ENCODE assay signal across 8 cellular contexts in genomic region chr6:30259140-30260035, GRCh38. TPM values are rescaled to one million over a fixed set of nuclear protein-coding genes. Genes with fewer than 3 reads are reported as not detected.
A peak's percentile ranks its signal among the peaks of the same experiment; 100 is the strongest.
DNase-seq lines count a peak whose midpoint lies in the region; ATAC-seq, FAIRE-seq and TF ChIP-seq lines count a peak whose summit lies in the region.

No MANE protein-coding gene starts in this region.

- no peaks in the 10 kb centered on the region for H3K9me3 ChIP-seq in HUES6 (ENCODE audit: control insufficient read depth, insufficient read depth, low read depth, low read length)
- no peaks in the 10 kb centered on the region for H3K9me3 ChIP-seq in cardiac muscle cell (ENCODE audit: low read depth)
- H3K9me3 ChIP-seq in pancreas, result no peaks in the 10 kb centered on the region
- H3K9me3 ChIP-seq in tibial nerve, result no peaks in the 10 kb centered on the region

- intact Hi-C loops in pancreas (cut with DNase I), result no loop called here

- peak overlapping the region; percentile 84 for H3K4me3 ChIP-seq in HUES6 (ENCODE audit: low read depth, low read length)
- peak overlapping the region; percentile 82 for H3K4me3 ChIP-seq in cardiac muscle cell
- H3K4me3 ChIP-seq in pancreas, result peak overlapping the region; percentile 56 to 98 (median 80)
- peak overlapping the region; percentile 53 to 99 (median 87) for H3K4me3 ChIP-seq in tibial nerve

- no peak overlapping the region for H3K27ac ChIP-seq in HUES6 (ENCODE audit: low read depth, low read length)
- no peak overlapping the region for H3K27ac ChIP-seq in cardiac muscle cell
- peak overlapping the region in 2 of 4 donors; percentile 46 to 62 for H3K27ac ChIP-seq in pancreas
- peak overlapping the region in 3 of 4 donors; percentile 77 to 88 (median 81) for H3K27ac ChIP-seq in tibial nerve

- TF ChIP-seq EP300 in tibial nerve (IDR thresholded peaks at IDR 0.05), result no peak

- peaks cover 7% of the 10 kb centered on the region; the same call in 1 of the 2 replicates for H3K4me1 ChIP-seq in HUES6 (ENCODE audit: control insufficient read depth, insufficient read depth, low read length)
- H3K4me1 ChIP-seq in cardiac muscle cell (ENCODE audit: low read depth), result no peaks in the 10 kb centered on the region
- no peaks in the 10 kb centered on the region for H3K4me1 ChIP-seq in pancreas
- peaks cover 0 to 13% (median 3%) of the 10 kb centered on the region in 4 donors for H3K4me1 ChIP-seq in tibial nerve

- peak in 1 of 2 donors; percentile 14 for TF ChIP-seq POLR2A in tibial nerve (IDR thresholded peaks at IDR 0.05)

- no peak for FAIRE-seq in pancreas (lab: Jason Lieb, UNC)

- H3K27ac Mint-ChIP-seq in activated naive CD8-positive, alpha-beta T cell treated with anti-CD3 and anti-CD28 coated beads for 36 hours, result peak overlapping the region; percentile 83

- peaks cover 15% of the 10 kb centered on the region for H3K4me1 Mint-ChIP-seq in activated naive CD8-positive, alpha-beta T cell treated with anti-CD3 and anti-CD28 coated beads for 36 hours

- peaks cover 8% of the 10 kb centered on the region; the same call in 1 of the 2 replicates for H3K36me3 ChIP-seq in HUES6 (ENCODE audit: control insufficient read depth, insufficient read depth, low read length)
- H3K36me3 ChIP-seq in cardiac muscle cell, result no peaks in the 10 kb centered on the region
- H3K36me3 ChIP-seq in pancreas, result no peaks in the 10 kb centered on the region
- H3K36me3 ChIP-seq in tibial nerve, result no peaks in the 10 kb centered on the region

- 1 to 4% methylated on average over 56 of the region's 56 CpGs for WGBS in pancreas, 2 donors
- 0 to 1% methylated on average over 33 to 50 of the region's 56 CpGs for WGBS in tibial nerve, 2 donors

- H3K27me3 ChIP-seq in HUES6 (ENCODE audit: control insufficient read depth, insufficient read depth, low read length), result peaks cover 16% of the 10 kb centered on the region
- H3K27me3 ChIP-seq in cardiac muscle cell, result peaks cover 19% of the 10 kb centered on the region
- H3K27me3 ChIP-seq in pancreas, result no peaks in the 10 kb centered on the region
- no peaks in the 10 kb centered on the region for H3K27me3 ChIP-seq in tibial nerve

- peaks cover 6% of the 10 kb centered on the region for H3K36me3 Mint-ChIP-seq in activated naive CD8-positive, alpha-beta T cell treated with anti-CD3 and anti-CD28 coated beads for 36 hours

- DNase-seq in DMS 273 (lab: John Stamatoyannopoulos, UW; ENCODE audit: unreplicated experiment) (peak; percentile 92), cardiac muscle cell (ENCODE audit: low read depth in 1 of 2, low spot score in 1 of 2) (peak; percentile 78 to 85), pancreas (peak; percentile 59 to 78 (median 72)), tibial nerve (ENCODE audit: low spot score in 2 of 2) (peak; percentile 44 to 63)
- DNase-seq in activated naive CD8-positive, alpha-beta T cell treated with anti-CD3 and anti-CD28 coated beads for 36 hours, result peak; percentile 57

- ATAC-seq in GM21381 (IDR thresholded peaks at IDR 0.05; ENCODE audit: unreplicated experiment) (peak; percentile 85), SK-N-SH treated with all-trans-retinoic acid at 6 μM for 48 hours (peak; percentile 97), pancreas (peak; percentile 96 to 98 (median 98))

- TF ChIP-seq CTCF in cardiac muscle cell (IDR thresholded peaks at IDR 0.05; ENCODE audit: low read depth, low read length) (peak; percentile 45), pancreas (IDR thresholded peaks at IDR 0.05) (no peak), tibial nerve (IDR thresholded peaks at IDR 0.05) (peak in 3 of 5 experiments; percentile 26 to 44 (median 40))

- peak overlapping the region; percentile 52 for H3K9ac ChIP-seq in HUES6 (ENCODE audit: low read length)

- H3K9me3 Mint-ChIP-seq in activated naive CD8-positive, alpha-beta T cell treated with anti-CD3 and anti-CD28 coated beads for 36 hours, result no peaks in the 10 kb centered on the region

- peak overlapping the region; percentile 83 for H3K4me3 Mint-ChIP-seq in activated naive CD8-positive, alpha-beta T cell treated with anti-CD3 and anti-CD28 coated beads for 36 hours

- peaks cover 21% of the 10 kb centered on the region for H3K27me3 Mint-ChIP-seq in activated naive CD8-positive, alpha-beta T cell treated with anti-CD3 and anti-CD28 coated beads for 36 hours

TF ChIP-seq in SK-N-SH treated with all-trans-retinoic acid at 6 μM for 48 hours, 23 proteins besides CTCF, POLR2A, EP300 and RAD21:
- TF ChIP-seq ISL1 (CRISPR knock-in tag; IDR thresholded peaks at IDR 0.05) (no peak), TCF4 (CRISPR knock-in tag; IDR thresholded peaks at IDR 0.05; ENCODE audit: borderline replicate concordance) (no peak), GLIS3 (CRISPR knock-in tag; IDR thresholded peaks at IDR 0.05) (no peak), RARB (CRISPR knock-in tag; IDR thresholded peaks at IDR 0.05) (no peak), SNAI2 (CRISPR knock-in tag; IDR thresholded peaks at IDR 0.05) (no peak), BACH2 (CRISPR knock-in tag; IDR thresholded peaks at IDR 0.05; ENCODE audit: borderline replicate concordance) (no peak), CREB5 (CRISPR knock-in tag; IDR thresholded peaks at IDR 0.05; ENCODE audit: low read depth) (no peak), PPARA (CRISPR knock-in tag; IDR thresholded peaks at IDR 0.05; ENCODE audit: borderline replicate concordance) (no peak), ZC3H10 (CRISPR knock-in tag; IDR thresholded peaks at IDR 0.05) (no peak), TOX (CRISPR knock-in tag; IDR thresholded peaks at IDR 0.05; ENCODE audit: borderline replicate concordance) (no peak), ZFP3 (CRISPR knock-in tag; IDR thresholded peaks at IDR 0.05) (no peak), OSR1 (CRISPR knock-in tag; IDR thresholded peaks at IDR 0.05) (no peak)

RNA-seq across cellular contexts. Expression of gene TRIM26, which starts 46.2 kb away (rescaled TPM):
- total RNA-seq in activated naive CD8-positive, alpha-beta T cell treated with anti-CD3 and anti-CD28 coated beads for 36 hours, result 10 to 100 TPM; 68.6 to 70.2 TPM
- total RNA-seq in cardiac muscle cell (17.2 and 24.4 TPM in 2 replicates), pancreas (10 to 100 TPM; 12.1 to 25.3 (median 18.7) TPM), tibial nerve (10 to 100 TPM; 26.9 to 46.8 (median 37.6) TPM)
- polyA plus RNA-seq in cardiac muscle cell (18.0 and 18.8 TPM in 2 replicates), pancreas (10 to 100 TPM; 24.6 to 25.8 TPM)

Comparison
In these comparisons a context has a peak if more than half of its experiments do, and no peak if none do; other contexts are left out.
1. H3K27ac ChIP-seq: peak in tibial nerve (3 of 4); none in HUES6 (single experiment) and cardiac muscle cell (single experiment).
2. CTCF ChIP-seq: peak in cardiac muscle cell (single experiment) and tibial nerve (3 of 5); none in pancreas (0 of 4).
3. Peak in every context shown above with its lines, with median percentiles within 50 percentile points of each other: DNase-seq, ATAC-seq and H3K4me3 ChIP-seq.